Comparison of ENCODE assay signal across 30 cellular contexts in genomic region chr18:34959989-34960388, GRCh38.
"Had no signal": no experiment of that assay in that cellular context is flagged by ENCODE, and none has a peak within 500 bp of the region (broad histone marks: within the 10 kb centered on the region; RNA-seq: fewer than 3 reads in every experiment).

No MANE protein-coding gene starts in this region.

- ATAC-seq: effector memory CD8-positive, alpha-beta T cell; gastrocnemius medialis; left cardiac atrium; T-helper 17 cell had no signal

- H3K27me3 ChIP-seq: ascending aorta, cardiac muscle cell, dorsolateral prefrontal cortex, gastrocnemius medialis, right atrium auricular region, spleen, uterus had no signal

- H3K9me3 ChIP-seq: ascending aorta, gastrocnemius medialis, uterus had no signal

- H3K4me3 Mint-ChIP-seq: activated CD4-positive, alpha-beta memory T cell treated with anti-CD3 and anti-CD28 coated beads for 36 hours; activated CD4-positive, alpha-beta T cell treated with anti-CD3 and anti-CD28 coated beads, Interleukin-2, amount 10 ng/mL, durations not matched to agents 24 days and 14 days; activated naive CD4-positive, alpha-beta T cell treated with anti-CD3 and anti-CD28 coated beads, Interleukin-2, amount 10 ng/mL, durations not matched to agents 7 days and 5 days; activated naive CD8-positive, alpha-beta T cell treated with anti-CD3 and anti-CD28 coated beads, Interleukin-2, amount 10 ng/mL, durations not matched to agents 7 days and 5 days; brain; effector memory CD8-positive, alpha-beta T cell; naive B cell; T-helper 17 cell had no signal

- H3K4me1 Mint-ChIP-seq: activated CD4-positive, alpha-beta T cell treated with anti-CD3 and anti-CD28 coated beads, Interleukin-2, amount 10 ng/mL, durations not matched to agents 24 days and 14 days; activated naive CD4-positive, alpha-beta T cell treated with anti-CD3 and anti-CD28 coated beads, Interleukin-2, amount 10 ng/mL, durations not matched to agents 7 days and 5 days; activated naive CD8-positive, alpha-beta T cell treated with anti-CD3 and anti-CD28 coated beads, Interleukin-2, amount 10 ng/mL, durations not matched to agents 7 days and 5 days; naive B cell; T-helper 17 cell had no signal

- H3K27ac Mint-ChIP-seq: activated CD4-positive, alpha-beta memory T cell treated with anti-CD3 and anti-CD28 coated beads for 36 hours; activated CD4-positive, alpha-beta T cell treated with anti-CD3 and anti-CD28 coated beads, Interleukin-2, amount 10 ng/mL, durations not matched to agents 24 days and 14 days; activated naive CD4-positive, alpha-beta T cell treated with anti-CD3 and anti-CD28 coated beads, Interleukin-2, amount 10 ng/mL, durations not matched to agents 7 days and 5 days; activated naive CD8-positive, alpha-beta T cell treated with anti-CD3 and anti-CD28 coated beads, Interleukin-2, amount 10 ng/mL, durations not matched to agents 7 days and 5 days; brain; effector memory CD8-positive, alpha-beta T cell; naive B cell; T-helper 17 cell had no signal

- H3K36me3 Mint-ChIP-seq: activated CD4-positive, alpha-beta memory T cell treated with anti-CD3 and anti-CD28 coated beads for 36 hours; activated naive CD4-positive, alpha-beta T cell treated with anti-CD3 and anti-CD28 coated beads, Interleukin-2, amount 10 ng/mL, durations not matched to agents 7 days and 5 days; activated naive CD8-positive, alpha-beta T cell treated with anti-CD3 and anti-CD28 coated beads, Interleukin-2, amount 10 ng/mL, durations not matched to agents 7 days and 5 days; brain had no signal

- H3K4me1 ChIP-seq: spleen, uterus had no signal

- FAIRE-seq: keratinocyte had no signal

- H3K27ac ChIP-seq: ascending aorta, cardiac muscle cell, coronary artery, dorsolateral prefrontal cortex, gastrocnemius medialis, parathyroid adenoma, right atrium auricular region, spleen, uterus had no signal

- H2AFZ ChIP-seq: parathyroid adenoma had no signal

- H3K4me3 ChIP-seq: ascending aorta, cardiac muscle cell, coronary artery, dorsolateral prefrontal cortex, gastrocnemius medialis, right atrium auricular region, spleen, uterus had no signal

- H3K9ac ChIP-seq: parathyroid adenoma had no signal

- H3K36me3 ChIP-seq: ascending aorta, cardiac muscle cell, gastrocnemius medialis, right atrium auricular region, spleen, uterus had no signal

- DNase-seq: activated CD4-positive, alpha-beta memory T cell treated with anti-CD3 and anti-CD28 coated beads for 36 hours; activated CD4-positive, alpha-beta T cell treated with anti-CD3 and anti-CD28 coated beads, Interleukin-2, amount 10 ng/mL, durations not matched to agents 24 days and 14 days; activated CD4-positive, CD25-positive, alpha-beta regulatory T cell treated with anti-CD3 and anti-CD28 coated beads, Interleukin-2, amount 50 U/mL, for 72 hours; activated CD8-positive, alpha-beta memory T cell treated with anti-CD3 and anti-CD28 coated beads, Interleukin-2, amount 50 U/mL, for 4 hours; activated gamma-delta T cell; activated naive CD4-positive, alpha-beta T cell treated with anti-CD3 and anti-CD28 coated beads, Interleukin-2, amount 10 ng/mL, durations not matched to agents 7 days and 5 days; activated naive CD8-positive, alpha-beta T cell treated with anti-CD3 and anti-CD28 coated beads, Interleukin-2, amount 10 ng/mL, durations not matched to agents 7 days and 5 days; activated T-cell treated with anti-CD3 and anti-CD28 coated beads, Interleukin-2, amount 50 U/mL, for 1 hour; cerebellar nuclear complex; dorsolateral prefrontal cortex; effector memory CD8-positive, alpha-beta T cell; erythroblast; gastrocnemius medialis; glutamatergic neuron; left cardiac atrium; naive B cell; nucleus accumbens; spleen; stimulated activated naive CD4-positive, alpha-beta T cell; T-helper 17 cell; T1000; trophoblast cell; uterus had no signal

- H3K79me2 ChIP-seq: parathyroid adenoma had no signal
